In genomic region chr1:149884433-149885363, GRCh38 we compare ENCODE assay signal across 8 cellular contexts. TPM values are rescaled to one million over a fixed set of nuclear protein-coding genes. Genes with fewer than 3 reads are reported as not detected.
DNase-seq lines count a peak whose midpoint lies in the region; ATAC-seq, FAIRE-seq and TF ChIP-seq lines count a peak whose summit lies in the region.

No MANE protein-coding gene starts in this region.

- POLR2A ChIA-PET in activated CD8-positive, alpha-beta T cell treated with anti-CD3 and anti-CD28 coated beads for 36 hours (lab: Charles Lee) = interaction anchor here (0.8 to 6.8 kb wide), 12 partner anchors 7 to 351 kb away, joined by 3 to 325 read pairs (median 32); partner anchors contain the start of genes ANP32E, BOLA1, SF3B4 and VPS45

- 8 to 9% methylated on average over 9 of the region's 9 CpGs for WGBS in thyroid gland, 2 donors

- H3K4me1 Mint-ChIP-seq in activated CD8-positive, alpha-beta T cell treated with anti-CD3 and anti-CD28 coated beads for 36 hours (ENCODE audit: low read depth) = peaks cover 20% of the 10 kb centered on the region
- peaks cover 8% of the 10 kb centered on the region for H3K4me1 Mint-ChIP-seq in stimulated activated memory B cell treated with anti-CD40 and anti-IgM and Interleukin-4, amounts not matched to agents 10 μg/mL and 1 μg/mL and 100 μg/mL, for 72 hours

- intact Hi-C loops in activated CD8-positive, alpha-beta T cell treated with anti-CD3 and anti-CD28 coated beads for 36 hours (cut with micrococcal nuclease) = no loop called here
- intact Hi-C loops in kidney (cut with DNase I) = no loop called here
- intact Hi-C loops in thyroid gland (cut with DNase I) = no loop called here

- FAIRE-seq in kidney (lab: Jason Lieb, UNC) = no peak

- H3K4me1 ChIP-seq in kidney (ENCODE audit: control insufficient read depth in 1 of 2, insufficient read depth in 1 of 2, low read depth in 1 of 2, low read length in 2 of 2) (peaks cover 8 to 11% of the 10 kb centered on the region in 2 donors), thyroid gland (peaks cover 23% of the 10 kb centered on the region in 2 donors)

- DNase-seq in ELR (ENCODE audit: low read depth) = peak; percentile 57
- peak; percentile 87 for DNase-seq in NCI-H2171 treated with DMSO at 0.1 percent for 48 hours (lab: John Stamatoyannopoulos, UW)
- peak; percentile 63 for DNase-seq in activated CD8-positive, alpha-beta T cell treated with anti-CD3 and anti-CD28 coated beads for 36 hours
- no peak for DNase-seq in kidney
- no peak for DNase-seq in thyroid gland
- DNase-seq in activated CD4-positive, CD25-positive, alpha-beta regulatory T cell (lab: John Stamatoyannopoulos, UW) = no peak

- H3K27ac ChIP-seq in 22Rv1 (peak overlapping the region; percentile 100), kidney (ENCODE audit: low read depth in 2 of 2, low read length in 2 of 2) (peak overlapping the region; percentile 94 to 98), thyroid gland (peak overlapping the region; percentile 93 to 100 (median 97))

- H3K4me3 ChIP-seq in kidney (ENCODE audit: low read length in 2 of 2) (peak overlapping the region; percentile 64 to 94), thyroid gland (replicated peaks in 1 of 3) (peak overlapping the region; percentile 50 to 84 (median 77))

- H3K36me3 ChIP-seq in kidney (ENCODE audit: control insufficient read depth in 1 of 2, insufficient read depth in 2 of 2, low read length in 2 of 2) (no peaks in the 10 kb centered on the region), thyroid gland (no peaks in the 10 kb centered on the region)

- no peaks in the 10 kb centered on the region for H3K27me3 ChIP-seq in thyroid gland

- TF ChIP-seq POLR2A in thyroid gland (IDR thresholded peaks at IDR 0.05) = no peak

- H3K27me3 Mint-ChIP-seq in activated CD8-positive, alpha-beta T cell treated with anti-CD3 and anti-CD28 coated beads for 36 hours = peaks cover 2% of the 10 kb centered on the region
- H3K27me3 Mint-ChIP-seq in stimulated activated memory B cell treated with anti-CD40 and anti-IgM and Interleukin-4, amounts not matched to agents 10 μg/mL and 1 μg/mL and 100 μg/mL, for 72 hours = no peaks in the 10 kb centered on the region

- CTCF ChIA-PET in activated CD8-positive, alpha-beta T cell treated with anti-CD3 and anti-CD28 coated beads for 36 hours (lab: Charles Lee) = interaction anchor here (1.3 to 2.0 kb wide), 4 partner anchors 40 to 303 kb away, joined by 3 to 5 read pairs (median 3); no protein-coding TSS in a partner anchor

- TF ChIP-seq CTCF in 22Rv1 (IDR thresholded peaks at IDR 0.05) = no peak
- TF ChIP-seq CTCF in activated CD8-positive, alpha-beta T cell treated with anti-CD3 and anti-CD28 coated beads for 36 hours (IDR thresholded peaks at IDR 0.05) = no peak
- no peak for TF ChIP-seq CTCF in kidney (IDR thresholded peaks at IDR 0.05; ENCODE audit: borderline replicate concordance, extremely low read depth, insufficient read depth)
- no peak for TF ChIP-seq CTCF in thyroid gland (IDR thresholded peaks at IDR 0.05)

- H3K9me3 ChIP-seq in kidney (ENCODE audit: control insufficient read depth in 1 of 2, low read length in 2 of 2) = no peaks in the 10 kb centered on the region
- no peaks in the 10 kb centered on the region for H3K9me3 ChIP-seq in thyroid gland

- ATAC-seq in activated CD8-positive, alpha-beta T cell treated with anti-CD3 and anti-CD28 coated beads for 36 hours = no peak
- ATAC-seq in stimulated activated memory B cell treated with anti-CD40 and anti-IgM and Interleukin-4, amounts not matched to agents 10 μg/mL and 1 μg/mL and 100 μg/mL, for 72 hours = no peak

- H3K9ac ChIP-seq in kidney (ENCODE audit: low read length in 2 of 2) = peak overlapping the region; percentile 27 to 99

- no peak overlapping the region for H3K27ac Mint-ChIP-seq in activated CD8-positive, alpha-beta T cell treated with anti-CD3 and anti-CD28 coated beads for 36 hours
- no peak overlapping the region for H3K27ac Mint-ChIP-seq in stimulated activated memory B cell treated with anti-CD40 and anti-IgM and Interleukin-4, amounts not matched to agents 10 μg/mL and 1 μg/mL and 100 μg/mL, for 72 hours

- no peak overlapping the region for H3K4me3 Mint-ChIP-seq in activated CD8-positive, alpha-beta T cell treated with anti-CD3 and anti-CD28 coated beads for 36 hours
- no peak overlapping the region for H3K4me3 Mint-ChIP-seq in stimulated activated memory B cell treated with anti-CD40 and anti-IgM and Interleukin-4, amounts not matched to agents 10 μg/mL and 1 μg/mL and 100 μg/mL, for 72 hours

- H3K9me3 Mint-ChIP-seq in activated CD8-positive, alpha-beta T cell treated with anti-CD3 and anti-CD28 coated beads for 36 hours = no peaks in the 10 kb centered on the region
- H3K9me3 Mint-ChIP-seq in stimulated activated memory B cell treated with anti-CD40 and anti-IgM and Interleukin-4, amounts not matched to agents 10 μg/mL and 1 μg/mL and 100 μg/mL, for 72 hours = no peaks in the 10 kb centered on the region

- no peaks in the 10 kb centered on the region for H3K36me3 Mint-ChIP-seq in activated CD8-positive, alpha-beta T cell treated with anti-CD3 and anti-CD28 coated beads for 36 hours (ENCODE audit: low read depth)
- no peaks in the 10 kb centered on the region for H3K36me3 Mint-ChIP-seq in stimulated activated memory B cell treated with anti-CD40 and anti-IgM and Interleukin-4, amounts not matched to agents 10 μg/mL and 1 μg/mL and 100 μg/mL, for 72 hours

RNA-seq across cellular contexts. Expression of gene BOLA1, which starts 14.7 kb away (rescaled TPM):
- 10 to 100 TPM; 25.1 to 28.8 TPM for total RNA-seq in activated CD8-positive, alpha-beta T cell treated with anti-CD3 and anti-CD28 coated beads for 36 hours
- total RNA-seq in kidney (14.3 TPM), thyroid gland (10 to 100 TPM; 23.5 to 55.8 (median 31.6) TPM)
- polyA plus RNA-seq in kidney (ENCODE audit: insufficient read depth, low read depth, low replicate concordance) = 44.0 TPM

RNA-seq across cellular contexts. Expression of gene SV2A, which starts 32.9 kb away (rescaled TPM):
- 1 to 10 TPM; 8.2 to 9.1 TPM for total RNA-seq in activated CD8-positive, alpha-beta T cell treated with anti-CD3 and anti-CD28 coated beads for 36 hours
- total RNA-seq in kidney (4.5 TPM), thyroid gland (1 to 10 TPM; 3.0 to 5.9 (median 4.0) TPM)
- polyA plus RNA-seq in kidney (ENCODE audit: insufficient read depth, low read depth, low replicate concordance) = 2.0 TPM

RNA-seq across cellular contexts. Expression of gene SF3B4, which starts 42.9 kb away (rescaled TPM):
- total RNA-seq in activated CD8-positive, alpha-beta T cell treated with anti-CD3 and anti-CD28 coated beads for 36 hours = 10 to 100 TPM; 67.1 to 67.6 TPM
- 55.0 TPM for total RNA-seq in kidney
- polyA plus RNA-seq in kidney (ENCODE audit: insufficient read depth, low read depth, low replicate concordance) = 40.6 TPM
- 10 to 100 TPM; 10.2 to 17.9 (median 12.4) TPM for total RNA-seq in thyroid gland

RNA-seq across cellular contexts. Expression of gene MTMR11, which starts 52.0 kb away (rescaled TPM):
- total RNA-seq in activated CD8-positive, alpha-beta T cell treated with anti-CD3 and anti-CD28 coated beads for 36 hours = under 1 TPM; 0.51 to 0.86 TPM
- 24.7 TPM for total RNA-seq in kidney
- 21.6 TPM for polyA plus RNA-seq in kidney (ENCODE audit: insufficient read depth, low read depth, low replicate concordance)
- total RNA-seq in thyroid gland = 1 to 10 TPM; 2.0 to 8.6 (median 5.6) TPM

Comparison
In these comparisons a context has a peak if more than half of its experiments do, and no peak if none do; other contexts are left out.
1. DNase-seq: peak in ELR (single experiment), NCI-H2171 treated with DMSO at 0.1 percent for 48 hours (single experiment) and activated CD8-positive, alpha-beta T cell treated with anti-CD3 and anti-CD28 coated beads for 36 hours (single experiment); none in kidney (single experiment), thyroid gland (0 of 2) and activated CD4-positive, CD25-positive, alpha-beta regulatory T cell (0 of 4).
2. Peak in every context shown above with its lines, with median percentiles within 50 percentile points of each other: H3K27ac ChIP-seq.